ENCODE assay signal across 8 cellular contexts in genomic region chr19:18097993-18098890, GRCh38. TPM values are rescaled to one million over a fixed set of nuclear protein-coding genes. Genes with fewer than 3 reads are reported as not detected.
DNase-seq lines count a peak whose midpoint lies in the region; ATAC-seq and TF ChIP-seq lines count a peak whose summit lies in the region.

No MANE protein-coding gene starts in this region.

- peak overlapping the region; percentile 60 for H3K4me3 ChIP-seq in right cardiac atrium (ENCODE audit: low read length)
- H3K4me3 ChIP-seq in stomach, result peak overlapping the region; percentile 42 to 51 (median 48)

- CTCF ChIA-PET in activated CD4-positive, alpha-beta T cell treated with anti-CD3 and anti-CD28 coated beads for 36 hours (lab: Charles Lee), result interaction anchor here (0.5 to 1.2 kb wide), 9 partner anchors 12 to 183 kb away, joined by 3 to 4 read pairs (median 3); partner anchors contain the start of gene IL12RB1

- no peak for ATAC-seq in activated CD4-positive, alpha-beta T cell treated with anti-CD3 and anti-CD28 coated beads for 36 hours
- ATAC-seq in SK-N-SH treated with all-trans-retinoic acid at 6 μM for 48 hours (peak; percentile 30; the same call in 2 of the 3 replicates), right cardiac atrium (no peak), HG02623 (IDR thresholded peaks at IDR 0.05; ENCODE audit: unreplicated experiment) (no peak), HG03175 (IDR thresholded peaks at IDR 0.05; ENCODE audit: unreplicated experiment) (no peak)

- peaks cover 27% of the 10 kb centered on the region for H3K4me1 Mint-ChIP-seq in activated CD4-positive, alpha-beta T cell treated with anti-CD3 and anti-CD28 coated beads for 36 hours

- intact Hi-C loops in activated CD4-positive, alpha-beta T cell treated with anti-CD3 and anti-CD28 coated beads for 36 hours (cut with DNase I, micrococcal nuclease), result loop anchor here in 1 of 2 experiments (1.0 kb wide), 3 partner anchors 19 to 225 kb away; partner anchors contain the start of genes LSM4 and RAB3A
- intact Hi-C loops in right cardiac atrium (cut with DNase I), result no loop called here
- intact Hi-C loops in stomach (cut with DNase I; ENCODE audit: low total_unique reads), result no loop called here

- peak overlapping the region; percentile 81 for H3K4me3 Mint-ChIP-seq in activated CD4-positive, alpha-beta T cell treated with anti-CD3 and anti-CD28 coated beads for 36 hours

- no peaks in the 10 kb centered on the region for H3K27me3 Mint-ChIP-seq in activated CD4-positive, alpha-beta T cell treated with anti-CD3 and anti-CD28 coated beads for 36 hours

- 37% methylated on average over 22 of the region's 22 CpGs for WGBS in right cardiac atrium
- 30 to 36% (median 34%) methylated on average over 22 of the region's 22 CpGs for WGBS in stomach, 5 donors

- no peaks in the 10 kb centered on the region for H3K9me3 ChIP-seq in right cardiac atrium (ENCODE audit: control insufficient read depth, low read length)
- no peaks in the 10 kb centered on the region for H3K9me3 ChIP-seq in stomach

- peak overlapping the region; percentile 39 for H3K27ac Mint-ChIP-seq in activated CD4-positive, alpha-beta T cell treated with anti-CD3 and anti-CD28 coated beads for 36 hours

- H3K27ac ChIP-seq in right cardiac atrium (ENCODE audit: low read length) (no peak overlapping the region), stomach (peak overlapping the region in 2 of 5 donors; percentile 34 to 46)

- no peaks in the 10 kb centered on the region for H3K36me3 ChIP-seq in stomach

- DNase-seq in activated CD4-positive, alpha-beta T cell treated with anti-CD3 and anti-CD28 coated beads for 36 hours, result peak; percentile 32
- no peak for DNase-seq in activated CD4-positive, alpha-beta T cell treated with anti-CD3 and anti-CD28 coated beads, Interleukin-2, amount 50 U/mL, for 1 hour
- DNase-seq in right cardiac atrium, result no peak
- DNase-seq in stomach, result no peak
- DNase-seq in DMS79 (lab: John Stamatoyannopoulos, UW), result no peak

- POLR2A ChIA-PET in activated CD4-positive, alpha-beta T cell treated with anti-CD3 and anti-CD28 coated beads for 36 hours (lab: Charles Lee), result interaction anchor here (0.9 to 1.2 kb wide), 2 partner anchors 21 to 182 kb away, joined by 3 read pairs; no protein-coding TSS in a partner anchor

- H3K4me1 ChIP-seq in right cardiac atrium (ENCODE audit: control insufficient read depth, insufficient read depth, low read length) (peaks cover 5% of the 10 kb centered on the region), stomach (peaks cover 19 to 32% (median 25%) of the 10 kb centered on the region in 4 donors)

- no peaks in the 10 kb centered on the region for H3K9me3 Mint-ChIP-seq in activated CD4-positive, alpha-beta T cell treated with anti-CD3 and anti-CD28 coated beads for 36 hours (ENCODE audit: low read depth)

- no peak for TF ChIP-seq POLR2A in stomach (IDR thresholded peaks at IDR 0.05)

- no peak for TF ChIP-seq EP300 in stomach (IDR thresholded peaks at IDR 0.05)

- H3K27me3 ChIP-seq in right cardiac atrium (ENCODE audit: control insufficient read depth, insufficient read depth) (no peaks in the 10 kb centered on the region), stomach (peaks cover 0 to 40% (median 17%) of the 10 kb centered on the region in 3 donors)

- TF ChIP-seq CTCF in stomach (IDR thresholded peaks at IDR 0.05), result no peak

- H3K36me3 Mint-ChIP-seq in activated CD4-positive, alpha-beta T cell treated with anti-CD3 and anti-CD28 coated beads for 36 hours (ENCODE audit: low read depth), result no peaks in the 10 kb centered on the region

TF ChIP-seq in SK-N-SH treated with all-trans-retinoic acid at 6 μM for 48 hours, 23 proteins besides CTCF, POLR2A, EP300 and RAD21:
- TF ChIP-seq CSDC2 (CRISPR knock-in tag; IDR thresholded peaks at IDR 0.05), result no peak
- no peak for TF ChIP-seq ZNF565 (CRISPR knock-in tag; conservative IDR thresholded peaks at IDR 0.05; ENCODE audit: low read depth)
- TF ChIP-seq RARB (CRISPR knock-in tag; IDR thresholded peaks at IDR 0.05), result no peak
- no peak for TF ChIP-seq ZFP30 (CRISPR knock-in tag; IDR thresholded peaks at IDR 0.05)
- TF ChIP-seq TOX (CRISPR knock-in tag; IDR thresholded peaks at IDR 0.05; ENCODE audit: borderline replicate concordance), result no peak
- no peak for TF ChIP-seq SNAI2 (CRISPR knock-in tag; IDR thresholded peaks at IDR 0.05)
- no peak for TF ChIP-seq GLIS3 (CRISPR knock-in tag; IDR thresholded peaks at IDR 0.05)
- no peak for TF ChIP-seq ISL1 (CRISPR knock-in tag; IDR thresholded peaks at IDR 0.05)
- TF ChIP-seq ZFP3 (CRISPR knock-in tag; IDR thresholded peaks at IDR 0.05), result no peak
- TF ChIP-seq, protein P1, sequence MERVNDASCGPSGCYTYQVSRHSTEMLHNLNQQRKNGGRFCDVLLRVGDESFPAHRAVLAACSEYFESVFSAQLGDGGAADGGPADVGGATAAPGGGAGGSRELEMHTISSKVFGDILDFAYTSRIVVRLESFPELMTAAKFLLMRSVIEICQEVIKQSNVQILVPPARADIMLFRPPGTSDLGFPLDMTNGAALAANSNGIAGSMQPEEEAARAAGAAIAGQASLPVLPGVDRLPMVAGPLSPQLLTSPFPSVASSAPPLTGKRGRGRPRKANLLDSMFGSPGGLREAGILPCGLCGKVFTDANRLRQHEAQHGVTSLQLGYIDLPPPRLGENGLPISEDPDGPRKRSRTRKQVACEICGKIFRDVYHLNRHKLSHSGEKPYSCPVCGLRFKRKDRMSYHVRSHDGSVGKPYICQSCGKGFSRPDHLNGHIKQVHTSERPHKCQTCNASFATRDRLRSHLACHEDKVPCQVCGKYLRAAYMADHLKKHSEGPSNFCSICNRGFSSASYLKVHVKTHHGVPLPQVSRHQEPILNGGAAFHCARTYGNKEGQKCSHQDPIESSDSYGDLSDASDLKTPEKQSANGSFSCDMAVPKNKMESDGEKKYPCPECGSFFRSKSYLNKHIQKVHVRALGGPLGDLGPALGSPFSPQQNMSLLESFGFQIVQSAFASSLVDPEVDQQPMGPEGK (CRISPR knock-in tag; IDR thresholded peaks at IDR 0.05; ENCODE audit: borderline replicate concordance), result no peak
- TF ChIP-seq ESRRG (CRISPR knock-in tag; IDR thresholded peaks at IDR 0.05), result no peak
- TF ChIP-seq TSHZ2 (CRISPR knock-in tag; IDR thresholded peaks at IDR 0.05), result no peak
- TF ChIP-seq ZNF8 (CRISPR knock-in tag; IDR thresholded peaks at IDR 0.05), result no peak
- TF ChIP-seq ZC3H10 (CRISPR knock-in tag; IDR thresholded peaks at IDR 0.05), result no peak
- no peak for TF ChIP-seq ZNF70 (CRISPR knock-in tag; IDR thresholded peaks at IDR 0.05)
- TF ChIP-seq, protein P2, sequence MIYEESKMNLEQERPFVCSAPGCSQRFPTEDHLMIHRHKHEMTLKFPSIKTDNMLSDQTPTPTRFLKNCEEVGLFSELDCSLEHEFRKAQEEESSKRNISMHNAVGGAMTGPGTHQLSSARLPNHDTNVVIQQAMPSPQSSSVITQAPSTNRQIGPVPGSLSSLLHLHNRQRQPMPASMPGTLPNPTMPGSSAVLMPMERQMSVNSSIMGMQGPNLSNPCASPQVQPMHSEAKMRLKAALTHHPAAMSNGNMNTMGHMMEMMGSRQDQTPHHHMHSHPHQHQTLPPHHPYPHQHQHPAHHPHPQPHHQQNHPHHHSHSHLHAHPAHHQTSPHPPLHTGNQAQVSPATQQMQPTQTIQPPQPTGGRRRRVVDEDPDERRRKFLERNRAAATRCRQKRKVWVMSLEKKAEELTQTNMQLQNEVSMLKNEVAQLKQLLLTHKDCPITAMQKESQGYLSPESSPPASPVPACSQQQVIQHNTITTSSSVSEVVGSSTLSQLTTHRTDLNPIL (CRISPR knock-in tag; IDR thresholded peaks at IDR 0.05; ENCODE audit: low read depth), result no peak
TF ChIP-seq in SK-N-SH treated with all-trans-retinoic acid at 6 μM for 48 hours: peak in this region for 0.

RNA-seq across cellular contexts. Expression of gene MAST3, which starts 0.7 kb away (rescaled TPM):
- total RNA-seq in activated CD4-positive, alpha-beta T cell treated with anti-CD3 and anti-CD28 coated beads for 36 hours, result 10 to 100 TPM; 17.4 to 20.1 TPM
- total RNA-seq in right cardiac atrium (1 to 10 TPM; 5.1 to 6.9 (median 6.5) TPM), stomach (10 to 100 TPM in 3 of 5 donors, 1 to 10 TPM in 2; 1.7 to 29.0 (median 10.7) TPM)
- polyA plus RNA-seq in right cardiac atrium (2.6 TPM), stomach (1 to 10 TPM; 1.8 to 4.0 (median 1.9) TPM)

RNA-seq across cellular contexts. Expression of gene IL12RB1, which starts 11.5 kb away (rescaled TPM):
- total RNA-seq in activated CD4-positive, alpha-beta T cell treated with anti-CD3 and anti-CD28 coated beads for 36 hours, result 10 to 100 TPM; 17.2 to 20.0 TPM
- total RNA-seq in right cardiac atrium, result 1 to 10 TPM in 2 of 4 donors, under 1 TPM in 2; 0.79 to 1.6 (median 0.97) TPM
- polyA plus RNA-seq in right cardiac atrium, result 0.32 TPM
- total RNA-seq in stomach, result 1 to 10 TPM in 1 of 5 donors, under 1 TPM in 1, not detected in 3; 0.18 to 9.3 TPM
- under 1 TPM in 2 of 3 donors, not detected in 1; 0.68 to 0.87 TPM for polyA plus RNA-seq in stomach

RNA-seq across cellular contexts. Expression of gene PIK3R2, which starts 54.7 kb away (rescaled TPM):
- 10 to 100 TPM; 18.9 to 20.2 TPM for total RNA-seq in activated CD4-positive, alpha-beta T cell treated with anti-CD3 and anti-CD28 coated beads for 36 hours
- total RNA-seq in right cardiac atrium (10 to 100 TPM; 21.3 to 30.1 (median 26.4) TPM), stomach (100 to 1,000 TPM in 1 of 5 donors, 10 to 100 TPM in 3, 1 to 10 TPM in 1; 6.6 to 490 (median 22.2) TPM)
- polyA plus RNA-seq in right cardiac atrium (7.1 TPM), stomach (1 to 10 TPM; 2.0 to 5.5 (median 2.6) TPM)
